2 cellular contexts compared by ENCODE assay signal in genomic region chr13:51811046-51811445, GRCh38.
TF ChIP-seq lines count a peak whose summit lies in the region.

No MANE protein-coding gene starts in this region.

TF ChIP-seq in IMR-90, 13 proteins besides CTCF, POLR2A, EP300 and RAD21:
- no peak for TF ChIP-seq MAFK (IDR thresholded peaks at IDR 0.05; ENCODE audit: low read depth, low read length)
- TF ChIP-seq MAZ (IDR thresholded peaks at IDR 0.05; ENCODE audit: borderline replicate concordance, low read depth, low read length): no peak

TF ChIP-seq in endothelial cell of umbilical vein, 7 proteins besides CTCF, POLR2A, EP300 and RAD21:
- no peak for TF ChIP-seq FOS (IDR thresholded peaks at IDR 0.05; ENCODE audit: borderline replicate concordance, insufficient read depth, low read length)
- no peak for TF ChIP-seq GATA2 (IDR thresholded peaks at IDR 0.05; ENCODE audit: insufficient read depth, insufficient read length, low read depth, low read length)
- TF ChIP-seq MYC (IDR thresholded peaks at IDR 0.05; ENCODE audit: low read depth, low read length): no peak
- no peak for TF ChIP-seq EZH2 (IDR thresholded peaks at IDR 0.05; ENCODE audit: borderline replicate concordance, low read depth, low read length, severe bottlenecking)
- no peak for TF ChIP-seq MAX (IDR thresholded peaks at IDR 0.05; ENCODE audit: insufficient read depth, insufficient read length)
- TF ChIP-seq POLR2AphosphoS5 (IDR thresholded peaks at IDR 0.05; ENCODE audit: insufficient read depth, low read depth, low read length): no peak
- no peak for TF ChIP-seq JUN (IDR thresholded peaks at IDR 0.05; ENCODE audit: borderline replicate concordance, insufficient read depth, insufficient read length, low read depth)
